In genomic region chr17:68035523-68036303, GRCh38 we compare ENCODE assay signal across 1 cellular context.
TF ChIP-seq lines count a peak whose summit lies in the region.

Gene KPNA2 (plus strand): TSS chr17:68035735. CDS start chr17:68037133, 1,398 bp downstream.

TF ChIP-seq in K562, 482 proteins besides CTCF, POLR2A, EP300 and RAD21 (continued from another document):
- TF ChIP-seq PML (IDR thresholded peaks at IDR 0.05; ENCODE audit: low read length), result peak; percentile 61
- TF ChIP-seq SAP30 (IDR thresholded peaks at IDR 0.05; ENCODE audit: borderline replicate concordance, insufficient read depth, low read depth, low read length, poor library complexity, severe bottlenecking), result peak; percentile 98
- peak; percentile 98 for TF ChIP-seq PCBP1 (IDR thresholded peaks at IDR 0.05; ENCODE audit: low read depth, low read length, poor library complexity, severe bottlenecking)
- peak in 1 of 3 experiments; percentile 26 for TF ChIP-seq YY1 (IDR thresholded peaks at IDR 0.05; ENCODE audit: borderline replicate concordance in 1 of 3, control insufficient read depth in 1 of 3, extremely low read depth in 1 of 3, insufficient read depth in 3 of 3, insufficient read length in 1 of 3, insufficient replicate concordance in 2 of 3, low read depth in 1 of 3, low read length in 2 of 3)
- no peak for TF ChIP-seq ZNF780A (CRISPR knock-in tag; IDR thresholded peaks at IDR 0.05)
- TF ChIP-seq ATF7 (IDR thresholded peaks at IDR 0.05), result no peak
- TF ChIP-seq ZNF407 (IDR thresholded peaks at IDR 0.05; ENCODE audit: low read depth), result no peak
- TF ChIP-seq POLR2AphosphoS5 (IDR thresholded peaks at IDR 0.05; ENCODE audit: control insufficient read depth, insufficient read depth, low read depth, low read length), result peak; percentile 79
- no peak for TF ChIP-seq SIRT6 (IDR thresholded peaks at IDR 0.05; ENCODE audit: low read depth, low read length)
- no peak for TF ChIP-seq IRF2 (CRISPR knock-in tag; IDR thresholded peaks at IDR 0.05)
- TF ChIP-seq RAD51 (IDR thresholded peaks at IDR 0.05; ENCODE audit: borderline replicate concordance, low read depth), result peak; percentile 6; the same call in 1 of the 2 replicates
- no peak for TF ChIP-seq ZBTB5 (IDR thresholded peaks at IDR 0.05)
- no peak for TF ChIP-seq ZHX1 (conservative IDR thresholded peaks at IDR 0.05; ENCODE audit: low read length)
- no peak for TF ChIP-seq ELF1 (tag; IDR thresholded peaks at IDR 0.05)
- TF ChIP-seq U2AF1 (optimal IDR thresholded peaks at IDR 0.05; ENCODE audit: low read depth, low read length), result peak; percentile 80
